ENCODE assay signal across 11 cellular contexts in genomic region chr2:10819714-10820314, GRCh38.
"Had no signal": no experiment of that assay in that cellular context is flagged by ENCODE, and none has a peak within 500 bp of the region (broad histone marks: within the 10 kb centered on the region; RNA-seq: fewer than 3 reads in every experiment).

No MANE protein-coding gene starts in this region.

- H3K4me3 ChIP-seq: GM23248, GM23338, HAP-1 had no signal

- ATAC-seq: GM23338, HCT116 had no signal

- H3K27ac Mint-ChIP-seq: GM23338, H9, HFFc6 had no signal

- H3K4me3 Mint-ChIP-seq: GM23338, H9, HFFc6 had no signal

- DNase-seq: GM23248, GOT3, H7, H9, HCEC 1CT, HFFc6 had no signal

- FAIRE-seq: H1, H54 had no signal

- H3K9ac ChIP-seq: GM23248 had no signal

- H3K4me2 ChIP-seq: GM23338 had no signal

- H3K9me3 ChIP-seq: HAP-1 had no signal

- H3K27ac ChIP-seq: GM23248 had no signal

- H3K36me3 ChIP-seq: HAP-1 had no signal

- H2AFZ ChIP-seq: GM23248, GM23338 had no signal

- H3K4me1 ChIP-seq: HAP-1 had no signal

- H3K9me3 Mint-ChIP-seq: GM23338, H9, HFFc6 had no signal
